10 cellular contexts compared by ENCODE assay signal in genomic region chr1:21308847-21309652, GRCh38. TPM values are rescaled to one million over a fixed set of nuclear protein-coding genes. Genes with fewer than 3 reads are reported as not detected.
A peak's percentile ranks its signal among the peaks of the same experiment; 100 is the strongest.
DNase-seq lines count a peak whose midpoint lies in the region; ATAC-seq, FAIRE-seq and TF ChIP-seq lines count a peak whose summit lies in the region.
"Had no signal": no experiment of that assay in that cellular context is flagged by ENCODE, and none has a peak within 500 bp of the region (broad histone marks: within the 10 kb centered on the region; RNA-seq: fewer than 3 reads in every experiment).

No MANE protein-coding gene starts in this region.

- CTCF ChIA-PET in K562 (lab: Yijun Ruan, JAX; ENCODE audit: low intra/inter-chr PET ratio): no interaction called here

- DNase-seq in K562 (ENCODE audit: extremely low read depth in 1 of 4, low spot score in 3 of 4) (no peak), mesenchymal stem cell (peak; percentile 48), T-helper 9 cell (no peak), T-helper 2 cell (no peak), immature natural killer cell (no peak)
- DNase-seq: NCI-H2029 treated with DMSO at 0.1 percent for 48 hours, upper lobe of right lung had no signal

- H3K4me3 Mint-ChIP-seq in immature natural killer cell: no peak overlapping the region

- H3K4me1 Mint-ChIP-seq in immature natural killer cell: peaks cover 34 to 38% of the 10 kb centered on the region in 2 donors

- H3K9me1 ChIP-seq in K562 (ENCODE audit: control insufficient read depth, insufficient read depth, low read length): no peaks in the 10 kb centered on the region

- H3K27me3 ChIP-seq in BLaER1 (no peaks in the 10 kb centered on the region), HUES64 (ENCODE audit: insufficient read depth, low read length) (no peaks in the 10 kb centered on the region), K562 (ENCODE audit: control insufficient read depth in 2 of 2, insufficient read depth in 2 of 2, low read length in 2 of 2) (no peaks in the 10 kb centered on the region), mesenchymal stem cell (ENCODE audit: control insufficient read depth in 1 of 2, insufficient read depth in 1 of 2, low read length in 2 of 2) (no peaks in the 10 kb centered on the region)
- H3K27me3 ChIP-seq: upper lobe of right lung had no signal

- peak overlapping the region; percentile 6; the same call in 1 of the 2 replicates for H3K9ac ChIP-seq in BLaER1
- no peak overlapping the region for H3K9ac ChIP-seq in HUES64 (ENCODE audit: low read depth, low read length)
- no peak overlapping the region for H3K9ac ChIP-seq in K562 (ENCODE audit: insufficient read depth in 1 of 2, low read depth in 2 of 2, low read length in 2 of 2)
- H3K9ac ChIP-seq in mesenchymal stem cell (ENCODE audit: low read length): no peak overlapping the region

- no peak for TF ChIP-seq POLR2A in K562 (conservative IDR thresholded peaks at IDR 0.05)

- 81% methylated on average over 9 of the region's 9 CpGs for WGBS in HUES64
- WGBS in K562 (ENCODE audit: insufficient coverage, low coverage, missing lambda C conversion rate): 51% methylated on average over 9 of the region's 9 CpGs
- 67% methylated on average over 9 of the region's 9 CpGs for WGBS in mesenchymal stem cell

- no peaks in the 10 kb centered on the region for H3K9me3 Mint-ChIP-seq in immature natural killer cell

- no peak for ATAC-seq in K562
- ATAC-seq in GM18861 (IDR thresholded peaks at IDR 0.05; ENCODE audit: unreplicated experiment): no peak
- ATAC-seq: upper lobe of right lung had no signal

- H3K14ac ChIP-seq in mesenchymal stem cell (ENCODE audit: low read length in 2 of 2): no peak overlapping the region

- no peak for FAIRE-seq in K562 (lab: Jason Lieb, UNC)

- peak overlapping the region; percentile 29 for H2BK15ac ChIP-seq in mesenchymal stem cell (ENCODE audit: low read depth, poor library complexity, severe bottlenecking)

- peak overlapping the region in 1 of 2 experiments; percentile 23 for H2BK12ac ChIP-seq in mesenchymal stem cell (ENCODE audit: low read length in 2 of 2)

- H4K91ac ChIP-seq in mesenchymal stem cell (ENCODE audit: low read length): peak overlapping the region; percentile 19

- H3K36me3 ChIP-seq in BLaER1: no peaks in the 10 kb centered on the region
- no peaks in the 10 kb centered on the region for H3K36me3 ChIP-seq in HUES64 (ENCODE audit: insufficient read depth, low read length)
- no peaks in the 10 kb centered on the region for H3K36me3 ChIP-seq in K562 (ENCODE audit: control insufficient read depth, insufficient read depth, low read length)
- no peaks in the 10 kb centered on the region for H3K36me3 ChIP-seq in mesenchymal stem cell (ENCODE audit: control insufficient read depth in 1 of 2, insufficient read depth in 2 of 2, low read depth in 1 of 2, low read length in 2 of 2)
- H3K36me3 ChIP-seq: upper lobe of right lung had no signal

- H2AK5ac ChIP-seq in mesenchymal stem cell (ENCODE audit: low read length, severe bottlenecking): peak overlapping the region; percentile 43

- H2AFZ ChIP-seq in K562 (ENCODE audit: low read depth, low read length): no peak overlapping the region
- no peak overlapping the region for H2AFZ ChIP-seq in mesenchymal stem cell (ENCODE audit: low read depth, low read length)

- H3K79me2 ChIP-seq in K562 (ENCODE audit: control insufficient read depth, insufficient read depth, low read length): no peaks in the 10 kb centered on the region

- no peaks in the 10 kb centered on the region for H3K36me3 Mint-ChIP-seq in immature natural killer cell

- no peak for TF ChIP-seq RAD21 in K562 (CRISPR knock-in tag; conservative IDR thresholded peaks at IDR 0.05 in 1 of 2, IDR thresholded peaks at IDR 0.05 in 1 of 2)

- BruUV-seq in K562 (replicated peaks; lab: Mats Ljungman, UMichigan): no TSS peak

- peak overlapping the region; percentile 71 for H3K4me2 ChIP-seq in BLaER1
- no peak overlapping the region for H3K4me2 ChIP-seq in K562 (ENCODE audit: insufficient read depth, low read length)
- H3K4me2 ChIP-seq in mesenchymal stem cell (ENCODE audit: low read length, poor library complexity, severe bottlenecking): no peak overlapping the region

- peak overlapping the region; percentile 22 for H2BK120ac ChIP-seq in mesenchymal stem cell (ENCODE audit: low read depth, low read length)

- H3K27me3 Mint-ChIP-seq in immature natural killer cell (ENCODE audit: low read depth in 3 of 3): peaks cover 0 to 2% (median 0%) of the 10 kb centered on the region in 3 donors

- H2BK5ac ChIP-seq in mesenchymal stem cell (ENCODE audit: low read depth, low read length, poor library complexity, severe bottlenecking): no peak overlapping the region

- H3K4me3 ChIP-seq in BLaER1 (no peak overlapping the region), HUES64 (ENCODE audit: low read length) (no peak overlapping the region), K562 (no peak overlapping the region), mesenchymal stem cell (ENCODE audit: insufficient read depth in 1 of 2, low read depth in 1 of 2, low read length in 2 of 2) (no peak overlapping the region)
- H3K4me3 ChIP-seq: upper lobe of right lung had no signal

- peaks cover 39% of the 10 kb centered on the region for H3K79me1 ChIP-seq in mesenchymal stem cell (replicated peaks; ENCODE audit: low read length, poor library complexity, severe bottlenecking)

- peak overlapping the region; percentile 8; the same call in 1 of the 2 replicates for H3K27ac ChIP-seq in BLaER1
- H3K27ac ChIP-seq in HUES64 (ENCODE audit: low read depth, low read length): peak overlapping the region; percentile 24; the same call in 1 of the 2 replicates
- no peak overlapping the region for H3K27ac ChIP-seq in K562 (ENCODE audit: extremely low read depth, low read depth, low read length)
- peak overlapping the region; percentile 26 for H3K27ac ChIP-seq in mesenchymal stem cell (ENCODE audit: low read length, poor library complexity, severe bottlenecking)
- H3K27ac ChIP-seq: upper lobe of right lung had no signal

- H3K18ac ChIP-seq in mesenchymal stem cell (ENCODE audit: low read depth in 1 of 2, low read length in 2 of 2): peak overlapping the region; percentile 46 to 72

- H4K8ac ChIP-seq in mesenchymal stem cell (ENCODE audit: low read length): peak overlapping the region; percentile 5

- H4K20me1 ChIP-seq in BLaER1: no peaks in the 10 kb centered on the region
- H4K20me1 ChIP-seq in K562 (replicated peaks; ENCODE audit: control insufficient read depth, insufficient read depth, low read length): peaks cover 39% of the 10 kb centered on the region

- in situ Hi-C loops in K562 (cut with MboI): no loop called here

- POLR2A ChIA-PET in K562 (lab: Yijun Ruan, JAX): no interaction called here

- no peak overlapping the region for H3K27ac Mint-ChIP-seq in immature natural killer cell

- H3K4me1 ChIP-seq in BLaER1: peaks cover 44% of the 10 kb centered on the region
- H3K4me1 ChIP-seq in HUES64 (ENCODE audit: insufficient read depth, low read length): peaks cover 21% of the 10 kb centered on the region
- H3K4me1 ChIP-seq in K562 (replicated peaks in 1 of 2; ENCODE audit: control insufficient read depth in 2 of 2, insufficient read depth in 2 of 2, low read length in 2 of 2): peaks cover 12 to 17% of the 10 kb centered on the region in 2 experiments; a peak in 3 of 5 replicates
- H3K4me1 ChIP-seq in mesenchymal stem cell (ENCODE audit: control insufficient read depth, insufficient read depth, low read depth, low read length): peaks cover 53% of the 10 kb centered on the region

- peak overlapping the region in 1 of 2 experiments; percentile 9 for H3K23ac ChIP-seq in mesenchymal stem cell (ENCODE audit: low read length in 2 of 2)

- intact Hi-C loops in K562 (cut with micrococcal nuclease): no loop called here

- no peak for TF ChIP-seq EP300 in K562 (IDR thresholded peaks at IDR 0.05; ENCODE audit: low read length)

- TF ChIP-seq CTCF in K562 (IDR thresholded peaks at IDR 0.05 in 2 of 3, conservative IDR thresholded peaks at IDR 0.05 in 1 of 3; ENCODE audit: insufficient read depth in 2 of 3, low read depth in 1 of 3, low read length in 3 of 3): no peak

- H3K4ac ChIP-seq in mesenchymal stem cell (ENCODE audit: low read depth in 1 of 2, low read length in 2 of 2): peak overlapping the region in 1 of 2 experiments; percentile 24

- 0 out of 2 replicates have a peak, but pooled peaks cover 7% of the 10 kb centered on the region for H3K9me3 ChIP-seq in BLaER1
- H3K9me3 ChIP-seq in HUES64 (ENCODE audit: insufficient read depth, low read depth, low read length): no peaks in the 10 kb centered on the region
- H3K9me3 ChIP-seq in K562 (replicated peaks; ENCODE audit: control insufficient read depth, insufficient read depth, low read depth, low read length): peaks cover 3% of the 10 kb centered on the region; the same call in 1 of the 2 replicates
- no peaks in the 10 kb centered on the region for H3K9me3 ChIP-seq in mesenchymal stem cell (ENCODE audit: control insufficient read depth, low read length)
- H3K9me3 ChIP-seq: upper lobe of right lung had no signal

TF ChIP-seq in K562, 482 proteins besides CTCF, POLR2A, EP300 and RAD21 (continues in another document):
- TF ChIP-seq TCF3 (CRISPR knock-in tag; IDR thresholded peaks at IDR 0.05) (0 out of 2 replicates have a peak, but pooled peaks have one; percentile 14), FOSL1 (tag; conservative IDR thresholded peaks at IDR 0.05) (no peak), SRSF9 (IDR thresholded peaks at IDR 0.05; ENCODE audit: borderline replicate concordance, low read depth, low read length) (no peak)

RNA-seq across cellular contexts. Expression of gene ECE1, which starts 18.8 kb away (rescaled TPM):
- 29.4 TPM for polyA plus RNA-seq in HUES64 (2013, experiment 1 of 2)
- polyA plus RNA-seq in HUES64 (2013, experiment 2 of 2): 36.1 TPM
- 46.9 and 72.4 TPM in 2 replicates for total RNA-seq in K562 (2011; cell fraction: chromatin; rRNA removed; ENCODE audit: low replicate concordance)
- 41.5 and 47.5 TPM in 2 replicates for total RNA-seq in K562 (2011; cell fraction: nucleolus; rRNA removed)
- total RNA-seq in K562 (2011; cell fraction: nucleoplasm; rRNA removed): 38.9 and 42.0 TPM in 2 replicates
- 18.8 and 21.3 TPM in 2 replicates for total RNA-seq in K562 (2014; rRNA removed)
- total RNA-seq in K562 (2014; rRNA removed; fragmentation: Illumina TruSeq; extraction: Trizol): 11.0 and 14.5 TPM in 2 replicates
- total RNA-seq in K562 (2015; rRNA removed; fragmentation: Illumina TruSeq; extraction: Trizol): 5.3 and 6.9 TPM in 2 replicates
- total RNA-seq in K562 (2021): 31.6 and 34.8 TPM in 2 replicates
- polyA plus RNA-seq in K562 (2011; rRNA removed): 10.3 and 26.8 TPM in 2 replicates
- polyA plus RNA-seq in K562 (2011; cell fraction: cytosol; rRNA removed): 5.5 and 9.8 TPM in 2 replicates
- 12.7 and 17.7 TPM in 2 replicates for polyA plus RNA-seq in K562 (2011; cell fraction: nucleus; rRNA removed)
- polyA plus RNA-seq in K562 (2012): 20.2 and 46.9 TPM in 2 replicates
- 29.7 and 30.8 TPM in 2 replicates for polyA plus RNA-seq in K562 (2014; fragmentation: Illumina TruSeq; extraction: Trizol)
- under 1 TPM; 0.56 to 0.61 TPM for polyA plus RNA-seq in K562 (2014; fragmentation: Nextera tagmentation; extraction: Ambion mirVana)
- 10.1 and 12.1 TPM in 2 replicates for polyA plus RNA-seq in K562 (2014; rRNA removed)
- polyA minus RNA-seq in K562 (2011; rRNA and poly(A)+ RNA removed): 9.1 and 14.0 TPM in 2 replicates
- polyA minus RNA-seq in K562 (2011; cell fraction: cytosol; rRNA and poly(A)+ RNA removed): 9.9 and 13.4 TPM in 2 replicates
- polyA minus RNA-seq in K562 (2011; cell fraction: nucleus; rRNA and poly(A)+ RNA removed): 9.1 and 11.0 TPM in 2 replicates
- 229 TPM for polyA plus RNA-seq in mesenchymal stem cell (2013, experiment 1 of 2)
- polyA plus RNA-seq in mesenchymal stem cell (2013, experiment 2 of 2): 222 TPM
- polyA plus RNA-seq in immature natural killer cell: 10 to 100 TPM in 1 of 3 donors, 1 to 10 TPM in 2; 3.3 to 24.7 (median 4.3) TPM
